ENCODE assay signal across 10 cellular contexts in genomic region chr1:169326644-169327316, GRCh38. TPM values are rescaled to one million over a fixed set of nuclear protein-coding genes. Genes with fewer than 3 reads are reported as not detected.
DNase-seq lines count a peak whose midpoint lies in the region; ATAC-seq and TF ChIP-seq lines count a peak whose summit lies in the region.
"Had no signal": no experiment of that assay in that cellular context is flagged by ENCODE, and none has a peak within 500 bp of the region (broad histone marks: within the 10 kb centered on the region; RNA-seq: fewer than 3 reads in every experiment).

No MANE protein-coding gene starts in this region.

- DNase-seq in GM03348 (ENCODE audit: low spot score) (peak; percentile 9), dermis blood vessel endothelial cell (peak; percentile 76), pons (ENCODE audit: low spot score) (no peak), DMS 273 treated with DMSO at 0.1 percent for 48 hours (lab: John Stamatoyannopoulos, UW) (no peak), H9 (no peak)
- no peak for DNase-seq in effector memory CD4-positive, alpha-beta T cell
- DNase-seq: endodermal cell, SHP77 had no signal

- no peak overlapping the region for H2BK12ac ChIP-seq in H9 (ENCODE audit: insufficient read length, low read depth, low read length)

- H3K9ac ChIP-seq in H9 (ENCODE audit: extremely low read depth, insufficient read length, low read length) = no peak overlapping the region

- H3K4me3 ChIP-seq in effector memory CD4-positive, alpha-beta T cell (ENCODE audit: insufficient read depth, low read depth, low read length, poor library complexity, severe bottlenecking) = no peak overlapping the region

- no peaks in the 10 kb centered on the region for H3K4me1 ChIP-seq in effector memory CD4-positive, alpha-beta T cell (ENCODE audit: control insufficient read depth, insufficient read depth, low read length, poor library complexity, severe bottlenecking)
- H3K4me1 ChIP-seq in H9 (ENCODE audit: insufficient read depth, low read length) = no peaks in the 10 kb centered on the region

- no peaks in the 10 kb centered on the region for H3K79me1 ChIP-seq in H9 (ENCODE audit: insufficient read depth, low read depth, low read length, poor library complexity, severe bottlenecking)

- TF ChIP-seq CTCF in H9 (conservative IDR thresholded peaks at IDR 0.05) = no peak

- H4K8ac ChIP-seq in H9 (replicated peaks; ENCODE audit: insufficient read length, low read depth, low read length) = no peak overlapping the region

- no peaks in the 10 kb centered on the region for H3K27me3 Mint-ChIP-seq in H9 (ENCODE audit: low read depth)

- H3K4me1 Mint-ChIP-seq in H9 = peaks cover 17 to 20% of the 10 kb centered on the region in 2 experiments

- H2AFZ ChIP-seq in H9 (ENCODE audit: low read length) = no peak overlapping the region

- H3K27ac ChIP-seq in effector memory CD4-positive, alpha-beta T cell (ENCODE audit: insufficient read depth, low read length, poor library complexity, severe bottlenecking) = no peak overlapping the region
- H3K27ac ChIP-seq in H9 (ENCODE audit: insufficient read length, low read depth, low read length) = no peak overlapping the region

- no peak overlapping the region for H2AK5ac ChIP-seq in H9 (ENCODE audit: insufficient read length, low read length)

- no peak overlapping the region for H3K27ac Mint-ChIP-seq in H9
- H3K27ac Mint-ChIP-seq: endodermal cell had no signal

- peaks cover 3 to 7% of the 10 kb centered on the region in 2 experiments; a peak in 2 of 5 replicates for H3K9me3 Mint-ChIP-seq in H9

- H3K36me3 Mint-ChIP-seq in H9 (ENCODE audit: insufficient read depth in 1 of 3, low read depth in 3 of 3) = peaks cover 0 to 5% (median 2%) of the 10 kb centered on the region in 3 experiments; a peak in 2 of 7 replicates

- no peaks in the 10 kb centered on the region for H3K9me3 ChIP-seq in effector memory CD4-positive, alpha-beta T cell (ENCODE audit: control insufficient read depth, low read length)
- no peaks in the 10 kb centered on the region for H3K9me3 ChIP-seq in H9 (ENCODE audit: control insufficient read depth, low read depth, low read length)

- H3K4me2 ChIP-seq in H9 (ENCODE audit: insufficient read depth, insufficient read length, low read length) = no peak overlapping the region

- no peak overlapping the region for H3K4ac ChIP-seq in H9 (ENCODE audit: low read depth, low read length)

- no peak overlapping the region for H2BK15ac ChIP-seq in H9 (ENCODE audit: low read depth, low read length)

- H4K5ac ChIP-seq in H9 (ENCODE audit: insufficient read length, low read depth, low read length) = no peak overlapping the region

- no peaks in the 10 kb centered on the region for H3K36me3 ChIP-seq in effector memory CD4-positive, alpha-beta T cell (ENCODE audit: control insufficient read depth, insufficient read depth, low read length)

- no peak overlapping the region for H3T11ph ChIP-seq in H9 (ENCODE audit: low read length)

- no peaks in the 10 kb centered on the region for H3K27me3 ChIP-seq in effector memory CD4-positive, alpha-beta T cell (replicated peaks; ENCODE audit: control insufficient read depth, insufficient read depth, low read length, poor library complexity, severe bottlenecking)
- no peaks in the 10 kb centered on the region for H3K27me3 ChIP-seq in H9 (ENCODE audit: insufficient read depth, low read length)

- no peaks in the 10 kb centered on the region for H4K20me1 ChIP-seq in H9 (ENCODE audit: control insufficient read depth, insufficient read depth, insufficient read length)

- no peak overlapping the region for H2BK120ac ChIP-seq in H9 (ENCODE audit: low read depth, low read length, poor library complexity, severe bottlenecking)

- no peak overlapping the region for H3K4me3 Mint-ChIP-seq in H9
- H3K4me3 Mint-ChIP-seq: endodermal cell had no signal

- no peak overlapping the region for H3K18ac ChIP-seq in H9 (ENCODE audit: insufficient read length, low read depth, low read length)

- H3K14ac ChIP-seq in H9 (ENCODE audit: insufficient read depth, low read length) = no peak overlapping the region

- H3K23me2 ChIP-seq in H9 (ENCODE audit: insufficient read length, low read depth, low read length, poor library complexity, severe bottlenecking) = no peaks in the 10 kb centered on the region

- peak; percentile 95 for ATAC-seq in GM21381 (IDR thresholded peaks at IDR 0.05; ENCODE audit: unreplicated experiment)
- peak; percentile 95 for ATAC-seq in HG03442 (IDR thresholded peaks at IDR 0.05; ENCODE audit: unreplicated experiment)

- no peaks in the 10 kb centered on the region for H3K79me2 ChIP-seq in H9 (ENCODE audit: insufficient read depth, low read length)

- no peak overlapping the region for H4K91ac ChIP-seq in H9 (ENCODE audit: insufficient read length, low read depth, low read length)

- H3K56ac ChIP-seq in H9 (ENCODE audit: insufficient read length, low read depth, low read length) = no peak overlapping the region

- H2BK5ac ChIP-seq in H9 (ENCODE audit: insufficient read length, low read length) = no peak overlapping the region

- no peak overlapping the region for H2BK20ac ChIP-seq in H9 (ENCODE audit: low read depth, low read length, poor library complexity, severe bottlenecking)

- no peak overlapping the region for H3K23ac ChIP-seq in H9 (ENCODE audit: insufficient read length, low read depth, low read length)

RNA-seq across cellular contexts. Expression of gene NME7, which starts 40.8 kb away (rescaled TPM):
- total RNA-seq in dermis blood vessel endothelial cell = 18.0 and 26.8 TPM in 2 replicates
- total RNA-seq in H9 (2021) = 13.2 and 17.0 TPM in 2 replicates

RNA-seq across cellular contexts. Expression of gene BLZF1, which starts 41.2 kb away (rescaled TPM):
- total RNA-seq in dermis blood vessel endothelial cell = 26.0 and 30.5 TPM in 2 replicates
- 14.3 and 15.5 TPM in 2 replicates for total RNA-seq in H9 (2021)

Comparison
In these comparisons a context has a peak if more than half of its experiments do, and no peak if none do; other contexts are left out.
1. DNase-seq: peak in GM03348 (single experiment) and dermis blood vessel endothelial cell (single experiment); none in effector memory CD4-positive, alpha-beta T cell (0 of 3), pons (single experiment), DMS 273 treated with DMSO at 0.1 percent for 48 hours (single experiment) and H9 (single experiment).